ENCODE assay signal across 1 cellular context in genomic region chr13:41291246-41291645, GRCh38.
TF ChIP-seq lines count a peak whose summit lies in the region.

No MANE protein-coding gene starts in this region.

TF ChIP-seq in HepG2, 621 proteins besides CTCF, POLR2A, EP300 and RAD21:
- TF ChIP-seq ZNF878 (CRISPR knock-in tag; IDR thresholded peaks at IDR 0.05) (no peak), ARNTL (CRISPR knock-in tag; IDR thresholded peaks at IDR 0.05) (no peak), ZNF121 (CRISPR knock-in tag; IDR thresholded peaks at IDR 0.05) (peak; percentile 56; the same call in 1 of the 2 replicates), HNRNPUL1 (IDR thresholded peaks at IDR 0.05; ENCODE audit: low read depth, low read length) (no peak), RELA (CRISPR knock-in tag; IDR thresholded peaks at IDR 0.05) (no peak)
